8 cellular contexts compared by ENCODE assay signal in genomic region chr15:30953731-30954378, GRCh38.
DNase-seq lines count a peak whose midpoint lies in the region; ATAC-seq lines count a peak whose summit lies in the region.

No MANE protein-coding gene starts in this region.

- peaks cover 83% of the 10 kb centered on the region for H3K36me3 Mint-ChIP-seq in effector memory CD8-positive, alpha-beta T cell (ENCODE audit: insufficient read depth)

- no peaks in the 10 kb centered on the region for H3K27me3 Mint-ChIP-seq in effector memory CD8-positive, alpha-beta T cell

- ATAC-seq in effector memory CD8-positive, alpha-beta T cell (replicated peaks) = no peak

- no peaks in the 10 kb centered on the region for H3K9me3 Mint-ChIP-seq in effector memory CD8-positive, alpha-beta T cell

- DNase-seq in ELF-1 (ENCODE audit: low read depth, low spot score) = peak; percentile 54
- DNase-seq in NOMO-1 treated with DMSO at 0.1 percent for 48 hours (lab: John Stamatoyannopoulos, UW; ENCODE audit: unreplicated experiment) = peak; percentile 13
- DNase-seq in effector memory CD8-positive, alpha-beta T cell = no peak
- peak; percentile 91 for DNase-seq in non-pigmented ciliary epithelial cell (ENCODE audit: low read depth)
- no peak for DNase-seq in NCI-H2107 (lab: John Stamatoyannopoulos, UW)
- no peak for DNase-seq in ecto neural progenitor cell (ENCODE audit: low spot score)
- no peak for DNase-seq in T-helper 9 cell
- DNase-seq in superior temporal gyrus (ENCODE audit: extremely low spot score) = no peak

- peak overlapping the region; percentile 38 to 69 for H3K27ac Mint-ChIP-seq in effector memory CD8-positive, alpha-beta T cell

- H3K4me3 Mint-ChIP-seq in effector memory CD8-positive, alpha-beta T cell = no peak overlapping the region

- peaks cover 3 to 14% of the 10 kb centered on the region in 2 donors for H3K4me1 Mint-ChIP-seq in effector memory CD8-positive, alpha-beta T cell (ENCODE audit: low read depth in 2 of 2)

Comparison
In these comparisons a context has a peak if more than half of its experiments do, and no peak if none do; other contexts are left out.
1. DNase-seq: peak in ELF-1 (single experiment), NOMO-1 treated with DMSO at 0.1 percent for 48 hours (single experiment) and non-pigmented ciliary epithelial cell (single experiment); none in effector memory CD8-positive, alpha-beta T cell (0 of 3), NCI-H2107 (single experiment), ecto neural progenitor cell (single experiment), T-helper 9 cell (single experiment) and superior temporal gyrus (single experiment).